In genomic region chr3:138938056-138938876, GRCh38 we compare ENCODE assay signal across 14 cellular contexts. TPM values are rescaled to one million over a fixed set of nuclear protein-coding genes. Genes with fewer than 3 reads are reported as not detected.
DNase-seq lines count a peak whose midpoint lies in the region; ATAC-seq and TF ChIP-seq lines count a peak whose summit lies in the region.
"Had no signal": no experiment of that assay in that cellular context is flagged by ENCODE, and none has a peak within 500 bp of the region (broad histone marks: within the 10 kb centered on the region; RNA-seq: fewer than 3 reads in every experiment).

No MANE protein-coding gene starts in this region.

- H3K9ac ChIP-seq in HUES48 (ENCODE audit: low read depth, low read length), result no peak overlapping the region

- H3K27ac Mint-ChIP-seq in CD4-positive, alpha-beta T cell, result no peak overlapping the region
- H3K27ac Mint-ChIP-seq in naive thymus-derived CD4-positive, alpha-beta T cell, result peak overlapping the region in 2 of 9 donors; percentile 37 to 62
- H3K27ac Mint-ChIP-seq: HFFc6 had no signal

- H3K36me3 ChIP-seq in HUES48 (ENCODE audit: control insufficient read depth, insufficient read depth, low read length), result no peaks in the 10 kb centered on the region
- H3K36me3 ChIP-seq in naive thymus-derived CD4-positive, alpha-beta T cell (ENCODE audit: control insufficient read depth in 2 of 3, insufficient read depth in 3 of 3, low read length in 3 of 3), result no peaks in the 10 kb centered on the region
- no peaks in the 10 kb centered on the region for H3K36me3 ChIP-seq in testis (ENCODE audit: low read depth, missing control alignments)
- H3K36me3 ChIP-seq: WERI-Rb-1 had no signal

- intact Hi-C loops in CD4-positive, alpha-beta T cell (cut with DNase I, micrococcal nuclease), result no loop called here
- intact Hi-C loops in naive thymus-derived CD4-positive, alpha-beta T cell (cut with micrococcal nuclease), result loop anchor here in 1 of 2 donors (5.0 to 10.0 kb wide), 2 partner anchors 177 to 1924 kb away; no protein-coding TSS in a partner anchor
- intact Hi-C loops in testis (cut with DNase I; ENCODE audit: low total_unique reads), result no loop called here

- H3K27me3 Mint-ChIP-seq in CD4-positive, alpha-beta T cell, result peaks cover 99% of the 10 kb centered on the region
- H3K27me3 Mint-ChIP-seq in naive thymus-derived CD4-positive, alpha-beta T cell, result peaks cover 69 to 98% (median 93%) of the 10 kb centered on the region in 5 donors

- peak overlapping the region; percentile 70 for H3K4me3 Mint-ChIP-seq in CD4-positive, alpha-beta T cell
- peak overlapping the region in 9 of 10 donors; percentile 27 to 86 (median 68) for H3K4me3 Mint-ChIP-seq in naive thymus-derived CD4-positive, alpha-beta T cell
- H3K4me3 Mint-ChIP-seq: HFFc6 had no signal

- peak overlapping the region; percentile 16 for H3K4me3 ChIP-seq in HUES48 (ENCODE audit: low read depth, low read length)
- H3K4me3 ChIP-seq in naive thymus-derived CD4-positive, alpha-beta T cell (ENCODE audit: low read length), result no peak overlapping the region
- H3K4me3 ChIP-seq in testis, result peak overlapping the region in 1 of 2 donors; percentile 2

- CTCF ChIA-PET in CD4-positive, alpha-beta T cell (lab: Charles Lee), result interaction anchor here (1.8 to 2.1 kb wide), 2 partner anchors 15 to 22 kb away, joined by 5 to 6 read pairs; no protein-coding TSS in a partner anchor
- CTCF ChIA-PET in naive thymus-derived CD4-positive, alpha-beta T cell (lab: Charles Lee), result interaction anchor here (0.6 kb wide), 1 partner anchor 11 kb away, joined by 4 read pairs; no protein-coding TSS in a partner anchor

- no peaks in the 10 kb centered on the region for H3K9me3 Mint-ChIP-seq in CD4-positive, alpha-beta T cell
- H3K9me3 Mint-ChIP-seq in naive thymus-derived CD4-positive, alpha-beta T cell, result peaks cover 0 to under 1% (median 0%) of the 10 kb centered on the region in 11 donors
- H3K9me3 Mint-ChIP-seq: HFFc6 had no signal

- no peaks in the 10 kb centered on the region for H3K9me3 ChIP-seq in CD4-positive, alpha-beta T cell (ENCODE audit: control insufficient read depth, low read length)
- no peaks in the 10 kb centered on the region for H3K9me3 ChIP-seq in HUES48 (ENCODE audit: control insufficient read depth, insufficient read depth, low read length)
- no peaks in the 10 kb centered on the region for H3K9me3 ChIP-seq in naive thymus-derived CD4-positive, alpha-beta T cell (ENCODE audit: control insufficient read depth in 2 of 3, low read length in 3 of 3)
- no peaks in the 10 kb centered on the region for H3K9me3 ChIP-seq in testis

- no peak for TF ChIP-seq CTCF in CD4-positive, alpha-beta T cell (IDR thresholded peaks at IDR 0.05)
- no peak for TF ChIP-seq CTCF in testis (IDR thresholded peaks at IDR 0.05)

- peaks cover 41% of the 10 kb centered on the region for H3K4me1 Mint-ChIP-seq in CD4-positive, alpha-beta T cell (ENCODE audit: low read depth)
- H3K4me1 Mint-ChIP-seq in naive thymus-derived CD4-positive, alpha-beta T cell, result peaks cover 19 to 44% (median 31%) of the 10 kb centered on the region in 7 donors

- H3K4me1 ChIP-seq in HUES48 (ENCODE audit: control insufficient read depth, insufficient read depth, low read length), result peaks cover 35% of the 10 kb centered on the region
- H3K4me1 ChIP-seq in naive thymus-derived CD4-positive, alpha-beta T cell (ENCODE audit: control insufficient read depth in 2 of 2, insufficient read depth in 2 of 2, low read length in 2 of 2), result peaks cover 21 to 31% of the 10 kb centered on the region in 2 donors
- H3K4me1 ChIP-seq in testis, result peaks cover 6% of the 10 kb centered on the region

- peaks cover 91% of the 10 kb centered on the region for H3K27me3 ChIP-seq in CD4-positive, alpha-beta T cell (ENCODE audit: control insufficient read depth, insufficient read depth, low read length)
- H3K27me3 ChIP-seq in HUES48 (ENCODE audit: control insufficient read depth, insufficient read depth, low read length) (peaks cover 98% of the 10 kb centered on the region), testis (peaks cover 6% of the 10 kb centered on the region)
- H3K27me3 ChIP-seq in naive thymus-derived CD4-positive, alpha-beta T cell (ENCODE audit: control insufficient read depth in 2 of 2, insufficient read depth in 2 of 2, low read length in 2 of 2), result peaks cover 19 to 60% of the 10 kb centered on the region in 2 donors

- WGBS in testis, 2 donors, result 6 to 11% methylated on average over 5 to 47 of the region's 48 CpGs

- TF ChIP-seq POLR2A in testis (IDR thresholded peaks at IDR 0.05), result no peak

- no peaks in the 10 kb centered on the region for H3K36me3 Mint-ChIP-seq in CD4-positive, alpha-beta T cell (ENCODE audit: low read depth)
- H3K36me3 Mint-ChIP-seq in naive thymus-derived CD4-positive, alpha-beta T cell, result no peaks in the 10 kb centered on the region

- POLR2A ChIA-PET in CD4-positive, alpha-beta T cell (lab: Charles Lee), result no interaction called here
- POLR2A ChIA-PET in naive thymus-derived CD4-positive, alpha-beta T cell (lab: Charles Lee), result no interaction called here

- ATAC-seq in CD4-positive, alpha-beta T cell (ENCODE audit: poor library complexity), result peak; percentile 31
- peak; percentile 17 for ATAC-seq in naive thymus-derived CD4-positive, alpha-beta T cell
- no peak for ATAC-seq in HG03280 (IDR thresholded peaks at IDR 0.05; ENCODE audit: unreplicated experiment)
- no peak for ATAC-seq in HG02763 (IDR thresholded peaks at IDR 0.05; ENCODE audit: unreplicated experiment)

- DNase-seq in CD4-positive, alpha-beta T cell, result no peak
- DNase-seq in astrocyte of the hippocampus (ENCODE audit: low read depth, low spot score) (peak; percentile 11), testis (no peak), NCI-H2029 treated with DMSO at 0.1 percent for 48 hours (lab: John Stamatoyannopoulos, UW) (no peak)
- peak in 1 of 9 donors; percentile 27 for DNase-seq in naive thymus-derived CD4-positive, alpha-beta T cell
- DNase-seq: HFFc6, Karpas-422, NCI-H345, WERI-Rb-1 had no signal

- H3K27ac ChIP-seq in CD4-positive, alpha-beta T cell (ENCODE audit: low read depth, low read length), result no peak overlapping the region
- no peak overlapping the region for H3K27ac ChIP-seq in HUES48 (ENCODE audit: low read depth, low read length)
- H3K27ac ChIP-seq in naive thymus-derived CD4-positive, alpha-beta T cell (ENCODE audit: low read depth, low read length), result no peak overlapping the region
- H3K27ac ChIP-seq in testis, result no peak overlapping the region
- H3K27ac ChIP-seq: RWPE1, WERI-Rb-1 had no signal

RNA-seq across cellular contexts. Expression of gene FOXL2, which starts 8.7 kb away (rescaled TPM):
- not detected for total RNA-seq in CD4-positive, alpha-beta T cell
- not detected for total RNA-seq in naive thymus-derived CD4-positive, alpha-beta T cell
- not detected for polyA plus RNA-seq in naive thymus-derived CD4-positive, alpha-beta T cell
- 1 to 10 TPM; 1.9 to 2.6 TPM for total RNA-seq in testis
- polyA plus RNA-seq in testis (ENCODE audit: insufficient read depth, low read depth, low replicate concordance), result 1.3 TPM
- total RNA-seq: lung microvascular endothelial cell had no signal

RNA-seq across cellular contexts. Expression of gene FOXL2NB, which starts 8.8 kb away (rescaled TPM):
- total RNA-seq in CD4-positive, alpha-beta T cell, result not detected
- not detected for total RNA-seq in naive thymus-derived CD4-positive, alpha-beta T cell
- polyA plus RNA-seq in naive thymus-derived CD4-positive, alpha-beta T cell, result not detected
- 1 to 10 TPM; 2.7 to 2.8 TPM for total RNA-seq in testis
- polyA plus RNA-seq in testis (ENCODE audit: insufficient read depth, low read depth, low replicate concordance), result 2.3 TPM
- total RNA-seq: lung microvascular endothelial cell had no signal

Comparison
In these comparisons a context has a peak if more than half of its experiments do, and no peak if none do; other contexts are left out.
1. ATAC-seq: peak in CD4-positive, alpha-beta T cell (single experiment) and naive thymus-derived CD4-positive, alpha-beta T cell (single experiment); none in HG03280 (single experiment) and HG02763 (single experiment).